ENCODE assay signal across 8 cellular contexts in the genomic region with DNA sequence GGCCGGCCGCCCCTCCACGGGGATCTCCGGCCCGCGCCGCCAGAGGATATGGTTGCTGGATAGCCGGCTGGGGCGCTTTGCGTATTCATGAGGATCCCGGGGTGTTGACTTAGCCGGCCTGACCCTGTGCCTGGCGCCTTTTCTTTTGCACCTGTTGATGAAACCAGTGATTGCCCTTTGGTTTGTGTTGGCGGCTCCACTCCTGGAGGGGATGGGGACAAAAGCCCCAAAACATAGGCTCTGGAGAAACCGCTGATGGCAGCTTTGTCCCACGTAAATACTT. TPM values are rescaled to one million over a fixed set of nuclear protein-coding genes. Genes with fewer than 3 reads are reported as not detected.
A peak's percentile ranks its signal among the peaks of the same experiment; 100 is the strongest.
DNase-seq lines count a peak whose midpoint lies in the region; ATAC-seq and TF ChIP-seq lines count a peak whose summit lies in the region.

No MANE protein-coding gene starts in this region.

- peaks cover 14% of the 10 kb centered on the region for H3K27me3 Mint-ChIP-seq in activated CD8-positive, alpha-beta memory T cell treated with anti-CD3 and anti-CD28 coated beads, Interleukin-2, amount 10 ng/mL, durations not matched to agents 7 days and 5 days
- H3K27me3 Mint-ChIP-seq in MCF 10A (ENCODE audit: insufficient read depth, unreplicated experiment), result no peaks in the 10 kb centered on the region

- CTCF ChIA-PET in activated CD8-positive, alpha-beta memory T cell treated with anti-CD3 and anti-CD28 coated beads, Interleukin-2, amount 10 ng/mL, durations not matched to agents 7 days and 5 days (lab: Charles Lee), result interaction anchor here (0.9 to 3.9 kb wide), 8 partner anchors 9 to 92 kb away, joined by 3 to 38 read pairs (median 4); no protein-coding TSS in a partner anchor
- CTCF ChIA-PET in MCF 10A (lab: Yijun Ruan, JAX), result interaction anchor here (0.5 to 4.3 kb wide), 3 partner anchors 59 to 189 kb away, joined by 3 to 18 read pairs (median 3); no protein-coding TSS in a partner anchor

- DNase-seq in activated CD8-positive, alpha-beta memory T cell treated with anti-CD3 and anti-CD28 coated beads, Interleukin-2, amount 10 ng/mL, durations not matched to agents 7 days and 5 days, result peak; percentile 50
- DNase-seq in activated CD8-positive, alpha-beta memory T cell treated with anti-CD3 and anti-CD28 coated beads, Interleukin-2, amount 50 U/mL, for 48 hours, result no peak
- peak; percentile 62 for DNase-seq in OCI-M1 (lab: John Stamatoyannopoulos, UW)
- peak; percentile 40 for DNase-seq in MCF 10A (ENCODE audit: unreplicated experiment)
- peak in 4 of 6 experiments; percentile 20 to 49 (median 28) for DNase-seq in stimulated activated naive CD4-positive, alpha-beta T cell (lab: John Stamatoyannopoulos, UW)
- DNase-seq in NCI-H524 (lab: John Stamatoyannopoulos, UW), result no peak

- peaks cover 48% of the 10 kb centered on the region for H3K4me1 Mint-ChIP-seq in activated CD8-positive, alpha-beta memory T cell treated with anti-CD3 and anti-CD28 coated beads, Interleukin-2, amount 10 ng/mL, durations not matched to agents 7 days and 5 days
- no peaks in the 10 kb centered on the region for H3K4me1 Mint-ChIP-seq in MCF 10A (ENCODE audit: insufficient read depth, unreplicated experiment)

- H3K27me3 ChIP-seq in layer of hippocampus (ENCODE audit: control insufficient read depth, insufficient read depth, low read length), result no peaks in the 10 kb centered on the region

- POLR2A ChIA-PET in MCF 10A (lab: Yijun Ruan, JAX), result interaction anchor here (1.0 to 1.2 kb wide), 3 partner anchors 12 to 90 kb away, joined by 3 to 5 read pairs (median 4); no protein-coding TSS in a partner anchor

- no peaks in the 10 kb centered on the region for H3K9me3 Mint-ChIP-seq in activated CD8-positive, alpha-beta memory T cell treated with anti-CD3 and anti-CD28 coated beads, Interleukin-2, amount 10 ng/mL, durations not matched to agents 7 days and 5 days (ENCODE audit: low read depth)
- no peaks in the 10 kb centered on the region for H3K9me3 Mint-ChIP-seq in MCF 10A (ENCODE audit: unreplicated experiment)

- H3K36me3 Mint-ChIP-seq in activated CD8-positive, alpha-beta memory T cell treated with anti-CD3 and anti-CD28 coated beads, Interleukin-2, amount 10 ng/mL, durations not matched to agents 7 days and 5 days, result peaks cover 3% of the 10 kb centered on the region
- no peaks in the 10 kb centered on the region for H3K36me3 Mint-ChIP-seq in MCF 10A (ENCODE audit: insufficient read depth, unreplicated experiment)

- peak overlapping the region; percentile 89 for H3K4me3 Mint-ChIP-seq in activated CD8-positive, alpha-beta memory T cell treated with anti-CD3 and anti-CD28 coated beads, Interleukin-2, amount 10 ng/mL, durations not matched to agents 7 days and 5 days
- H3K4me3 Mint-ChIP-seq in MCF 10A (ENCODE audit: unreplicated experiment), result peak overlapping the region; percentile 72

- TF ChIP-seq CTCF in MCF 10A (IDR thresholded peaks at IDR 0.05; ENCODE audit: unreplicated experiment), result no peak

- BruUV-seq in MCF 10A (replicated peaks; lab: Mats Ljungman, UMichigan), result no TSS peak

- peak overlapping the region; percentile 85 for H3K27ac Mint-ChIP-seq in activated CD8-positive, alpha-beta memory T cell treated with anti-CD3 and anti-CD28 coated beads, Interleukin-2, amount 10 ng/mL, durations not matched to agents 7 days and 5 days
- no peak overlapping the region for H3K27ac Mint-ChIP-seq in MCF 10A (ENCODE audit: low read depth, unreplicated experiment)

- H3K27ac ChIP-seq in layer of hippocampus (ENCODE audit: low read depth, low read length), result peak overlapping the region; percentile 81

- intact Hi-C loops in MCF 10A (cut with micrococcal nuclease), result loop anchor here (5.0 kb wide), 1 partner anchor 160 kb away; no protein-coding TSS in a partner anchor

- ATAC-seq in activated CD8-positive, alpha-beta memory T cell treated with anti-CD3 and anti-CD28 coated beads, Interleukin-2, amount 10 ng/mL, durations not matched to agents 7 days and 5 days, result peak; percentile 13
- peak; percentile 39 for ATAC-seq in HG02852 (IDR thresholded peaks at IDR 0.05; ENCODE audit: unreplicated experiment)

RNA-seq across cellular contexts. Expression of gene SYNJ2, which starts 0.6 kb away (rescaled TPM):
- 10 to 100 TPM; 41.2 to 42.7 TPM for total RNA-seq in activated CD8-positive, alpha-beta memory T cell treated with anti-CD3 and anti-CD28 coated beads, Interleukin-2, amount 10 ng/mL, durations not matched to agents 7 days and 5 days
- 8.9 and 10.3 TPM in 2 replicates for total RNA-seq in MCF 10A (2022)

Comparison
In these comparisons a context has a peak if more than half of its experiments do, and no peak if none do; other contexts are left out.
1. DNase-seq: peak in activated CD8-positive, alpha-beta memory T cell treated with anti-CD3 and anti-CD28 coated beads, Interleukin-2, amount 10 ng/mL, durations not matched to agents 7 days and 5 days (single experiment), OCI-M1 (single experiment), MCF 10A (single experiment) and stimulated activated naive CD4-positive, alpha-beta T cell (4 of 6); none in activated CD8-positive, alpha-beta memory T cell treated with anti-CD3 and anti-CD28 coated beads, Interleukin-2, amount 50 U/mL, for 48 hours (single experiment) and NCI-H524 (0 of 2).